1 cellular context compared by ENCODE assay signal in genomic region chr2:64133354-64133753, GRCh38.
TF ChIP-seq lines count a peak whose summit lies in the region.

No MANE protein-coding gene starts in this region.

TF ChIP-seq in GM12878, 131 proteins besides CTCF, POLR2A, EP300 and RAD21:
- TF ChIP-seq USF1 (IDR thresholded peaks at IDR 0.05; ENCODE audit: borderline replicate concordance, extremely low read length, insufficient read depth, low read depth, low read length) (no peak), JUND (IDR thresholded peaks at IDR 0.05; ENCODE audit: low read depth, low read length) (no peak), RUNX3 (IDR thresholded peaks at IDR 0.05; ENCODE audit: low read length) (no peak), LARP7 (IDR thresholded peaks at IDR 0.05) (no peak), SUPT20H (IDR thresholded peaks at IDR 0.05; ENCODE audit: borderline replicate concordance, control insufficient read depth, low read depth, low read length) (no peak), PAX5 (IDR thresholded peaks at IDR 0.05; ENCODE audit: borderline replicate concordance, low read depth, low read length) (no peak), TBL1XR1 (IDR thresholded peaks at IDR 0.05; ENCODE audit: low read depth, low read length) (no peak), SREBF1 (IDR thresholded peaks at IDR 0.05; ENCODE audit: low read length) (no peak), CBX3 (IDR thresholded peaks at IDR 0.05; ENCODE audit: borderline replicate concordance, low read depth) (no peak), MYC (IDR thresholded peaks at IDR 0.05; ENCODE audit: insufficient read depth, insufficient read length, insufficient replicate concordance, low read length, severe bottlenecking) (no peak), CREM (IDR thresholded peaks at IDR 0.05; ENCODE audit: low read depth) (no peak), ZNF274 (IDR thresholded peaks at IDR 0.05; ENCODE audit: insufficient read depth, insufficient read length) (no peak), RELB (IDR thresholded peaks at IDR 0.05; ENCODE audit: low read depth) (no peak), FOS (IDR thresholded peaks at IDR 0.05; ENCODE audit: borderline replicate concordance, extremely low read depth, insufficient read length) (no peak), KDM1A (IDR thresholded peaks at IDR 0.05; ENCODE audit: borderline replicate concordance) (no peak), POLR2AphosphoS2 (IDR thresholded peaks at IDR 0.05; ENCODE audit: low read depth, low read length) (no peak), MEF2B (IDR thresholded peaks at IDR 0.05; ENCODE audit: partially characterized antibody, poor library complexity, severe bottlenecking) (no peak), EGR1 (IDR thresholded peaks at IDR 0.05; ENCODE audit: borderline replicate concordance in 1 of 2, low read depth in 2 of 2, low read length in 2 of 2) (no peak), SMAD1 (IDR thresholded peaks at IDR 0.05; ENCODE audit: low read depth, partially characterized antibody) (no peak)
